ENCODE assay signal across 8 cellular contexts in genomic region chr20:57346477-57346876, GRCh38. TPM values are rescaled to one million over a fixed set of nuclear protein-coding genes. Genes with fewer than 3 reads are reported as not detected.
DNase-seq lines count a peak whose midpoint lies in the region; ATAC-seq and TF ChIP-seq lines count a peak whose summit lies in the region.

No MANE protein-coding gene starts in this region.

- H3K4me3 ChIP-seq in RWPE2 (ENCODE audit: severe bottlenecking) = no peak overlapping the region
- no peak overlapping the region for H3K4me3 ChIP-seq in gastroesophageal sphincter
- no peak overlapping the region for H3K4me3 ChIP-seq in vagina

- DNase-seq in Daoy (ENCODE audit: low read depth) (peak; percentile 64), KG1 (lab: John Stamatoyannopoulos, UW) (peak; percentile 41), RWPE2 (ENCODE audit: low spot score) (no peak), pons (ENCODE audit: low spot score) (peak; percentile 86), vagina (ENCODE audit: extremely low spot score in 2 of 2) (no peak)
- peak; percentile 43 for DNase-seq in activated T-helper 9 cell treated with anti-CD3 and anti-CD28 coated beads, Interleukin-2, amount 50 U/mL, for 16 hours (ENCODE audit: low read depth)

- ATAC-seq in RWPE2 (ENCODE audit: low read depth) (peak; percentile 64), gastroesophageal sphincter (peak; percentile 41), HG03196 (IDR thresholded peaks at IDR 0.05; ENCODE audit: unreplicated experiment) (no peak)

- H3K4me1 ChIP-seq in RWPE2 (ENCODE audit: insufficient read depth, poor library complexity, severe bottlenecking) (no peaks in the 10 kb centered on the region), gastroesophageal sphincter (peaks cover 0 to 4% (median 0%) of the 10 kb centered on the region in 3 donors), vagina (no peaks in the 10 kb centered on the region)

- 0 to 1% methylated on average over 4 of the region's 4 CpGs for WGBS in gastroesophageal sphincter (ENCODE audit: low coverage in 1 of 2), 2 donors

- H3K36me3 ChIP-seq in RWPE2 (ENCODE audit: low read depth) (no peaks in the 10 kb centered on the region), gastroesophageal sphincter (no peaks in the 10 kb centered on the region), vagina (no peaks in the 10 kb centered on the region)

- H3K27me3 ChIP-seq in RWPE2 (ENCODE audit: insufficient read depth, poor library complexity, severe bottlenecking) (peaks cover 15% of the 10 kb centered on the region), gastroesophageal sphincter (peaks cover 28% of the 10 kb centered on the region), vagina (no peaks in the 10 kb centered on the region)

- no peaks in the 10 kb centered on the region for H3K9me3 ChIP-seq in RWPE2 (ENCODE audit: severe bottlenecking)
- no peaks in the 10 kb centered on the region for H3K9me3 ChIP-seq in gastroesophageal sphincter
- no peaks in the 10 kb centered on the region for H3K9me3 ChIP-seq in vagina

- TF ChIP-seq EP300 in gastroesophageal sphincter (IDR thresholded peaks at IDR 0.05) = no peak

- TF ChIP-seq POLR2A in gastroesophageal sphincter (IDR thresholded peaks at IDR 0.05) = no peak
- no peak for TF ChIP-seq POLR2A in vagina (IDR thresholded peaks at IDR 0.05)

- no peak overlapping the region for H3K27ac ChIP-seq in RWPE2 (ENCODE audit: poor library complexity, severe bottlenecking)
- no peak overlapping the region for H3K27ac ChIP-seq in gastroesophageal sphincter
- no peak overlapping the region for H3K27ac ChIP-seq in vagina

- intact Hi-C loops in vagina (cut with DNase I) = loop anchor here (10.0 kb wide), 2 partner anchors 252 to 792 kb away; no protein-coding TSS in a partner anchor

- TF ChIP-seq CTCF in RWPE2 (IDR thresholded peaks at IDR 0.05; ENCODE audit: poor library complexity, severe bottlenecking) (peak; percentile 100), gastroesophageal sphincter (IDR thresholded peaks at IDR 0.05) (peak; percentile 66 to 79 (median 76)), vagina (IDR thresholded peaks at IDR 0.05) (peak; percentile 43 to 82 (median 58))

RNA-seq across cellular contexts. Expression of gene RAE1, which starts 4.6 kb away (rescaled TPM):
- total RNA-seq in Daoy (2014; rRNA removed; shearing (Covaris generic)) = 58.7 and 62.1 TPM in 2 replicates
- total RNA-seq in gastroesophageal sphincter (10 to 100 TPM; 16.5 to 30.4 (median 25.1) TPM), vagina (21.1 TPM)

RNA-seq across cellular contexts. Expression of gene SPO11, which starts 16.9 kb away (rescaled TPM):
- not detected in 2 replicates for total RNA-seq in Daoy (2014; rRNA removed; shearing (Covaris generic))
- total RNA-seq in gastroesophageal sphincter (not detected), vagina (not detected)

RNA-seq across cellular contexts. Expression of gene RBM38, which starts 44.7 kb away (rescaled TPM):
- total RNA-seq in Daoy (2014; rRNA removed; shearing (Covaris generic)) = 14.6 and 15.7 TPM in 2 replicates
- 100 to 1,000 TPM in 2 of 4 donors, 10 to 100 TPM in 2; 50.9 to 190 (median 106) TPM for total RNA-seq in gastroesophageal sphincter
- total RNA-seq in vagina = 24.8 TPM

Comparison
In these comparisons a context has a peak if more than half of its experiments do, and no peak if none do; other contexts are left out.
1. DNase-seq: peak in Daoy (single experiment), KG1 (single experiment), activated T-helper 9 cell treated with anti-CD3 and anti-CD28 coated beads, Interleukin-2, amount 50 U/mL, for 16 hours (single experiment) and pons (single experiment); none in RWPE2 (single experiment) and vagina (0 of 2).
2. Peak in every context shown above with its lines, with median percentiles within 50 percentile points of each other: CTCF ChIP-seq.